1 cellular context compared by ENCODE assay signal in the genomic region with DNA sequence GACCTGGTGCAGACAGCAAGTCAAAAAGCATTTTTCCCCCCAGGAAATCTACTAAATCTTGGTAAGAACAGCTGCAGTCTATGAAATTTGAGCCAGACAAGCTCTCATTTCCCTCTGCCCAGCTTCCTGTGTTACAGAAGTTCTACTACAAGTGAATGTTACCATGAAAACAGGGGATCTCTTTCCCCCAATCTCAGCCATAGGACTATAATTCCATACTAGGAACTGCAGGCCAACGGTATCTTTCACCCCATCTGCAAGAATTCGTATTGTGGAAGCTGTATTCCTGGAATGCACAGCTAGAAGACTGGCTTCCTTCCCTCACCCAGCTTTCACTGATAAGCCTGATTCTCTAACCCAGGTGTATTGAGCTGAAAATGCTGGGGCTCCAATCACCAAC.
TF ChIP-seq lines count a peak whose summit lies in the region.

No MANE protein-coding gene starts in this region.

TF ChIP-seq in HCT116, 20 proteins besides CTCF, POLR2A, EP300 and RAD21 (continued from another document):
- TF ChIP-seq REST (IDR thresholded peaks at IDR 0.05; ENCODE audit: low read depth) (no peak), FOSL1 (IDR thresholded peaks at IDR 0.05; ENCODE audit: low read depth) (no peak), SRF (IDR thresholded peaks at IDR 0.05; ENCODE audit: low read depth) (no peak), TCF7L2 (IDR thresholded peaks at IDR 0.05; ENCODE audit: borderline replicate concordance, extremely low read depth, insufficient read depth, insufficient read length) (no peak), SIN3A (IDR thresholded peaks at IDR 0.05; ENCODE audit: low read depth) (no peak), CEBPB (IDR thresholded peaks at IDR 0.05; ENCODE audit: low read depth) (no peak), SP1 (IDR thresholded peaks at IDR 0.05; ENCODE audit: low read depth) (no peak), ZNF274 (IDR thresholded peaks at IDR 0.05; ENCODE audit: low read depth, low read length) (no peak), CBX3 (IDR thresholded peaks at IDR 0.05; ENCODE audit: low read depth) (no peak), ZFX (IDR thresholded peaks at IDR 0.05) (no peak), EGR1 (IDR thresholded peaks at IDR 0.05; ENCODE audit: low read depth) (no peak), EZH2 (IDR thresholded peaks at IDR 0.05) (no peak), EZH2phosphoT487 (IDR thresholded peaks at IDR 0.05; ENCODE audit: borderline replicate concordance) (no peak)
